In genomic region chr7:139860090-139860773, GRCh38 we compare ENCODE assay signal across 2 cellular contexts.
A peak's percentile ranks its signal among the peaks of the same experiment; 100 is the strongest.
TF ChIP-seq lines count a peak whose summit lies in the region.

No MANE protein-coding gene starts in this region.

TF ChIP-seq in HepG2, 621 proteins besides CTCF, POLR2A, EP300 and RAD21 (continues in another document):
- TF ChIP-seq ZNF382 (CRISPR knock-in tag; IDR thresholded peaks at IDR 0.05; ENCODE audit: borderline replicate concordance) (no peak), ZHX1 (CRISPR knock-in tag; IDR thresholded peaks at IDR 0.05; ENCODE audit: low read depth) (no peak), REXO4 (CRISPR knock-in tag; IDR thresholded peaks at IDR 0.05; ENCODE audit: borderline replicate concordance) (no peak), ZNF460 (CRISPR knock-in tag; IDR thresholded peaks at IDR 0.05; ENCODE audit: borderline replicate concordance) (no peak), RERE (CRISPR knock-in tag; IDR thresholded peaks at IDR 0.05; ENCODE audit: low read depth) (no peak), RXRA (CRISPR knock-in tag; IDR thresholded peaks at IDR 0.05) (no peak), GATA4 (IDR thresholded peaks at IDR 0.05; ENCODE audit: borderline replicate concordance, low read depth) (no peak), SMYD3 (CRISPR knock-in tag; IDR thresholded peaks at IDR 0.05) (no peak), FOXJ3 (CRISPR knock-in tag; IDR thresholded peaks at IDR 0.05; ENCODE audit: borderline replicate concordance) (no peak), HIC2 (CRISPR knock-in tag; IDR thresholded peaks at IDR 0.05; ENCODE audit: low read depth) (no peak)
- TF ChIP-seq, protein P1, sequence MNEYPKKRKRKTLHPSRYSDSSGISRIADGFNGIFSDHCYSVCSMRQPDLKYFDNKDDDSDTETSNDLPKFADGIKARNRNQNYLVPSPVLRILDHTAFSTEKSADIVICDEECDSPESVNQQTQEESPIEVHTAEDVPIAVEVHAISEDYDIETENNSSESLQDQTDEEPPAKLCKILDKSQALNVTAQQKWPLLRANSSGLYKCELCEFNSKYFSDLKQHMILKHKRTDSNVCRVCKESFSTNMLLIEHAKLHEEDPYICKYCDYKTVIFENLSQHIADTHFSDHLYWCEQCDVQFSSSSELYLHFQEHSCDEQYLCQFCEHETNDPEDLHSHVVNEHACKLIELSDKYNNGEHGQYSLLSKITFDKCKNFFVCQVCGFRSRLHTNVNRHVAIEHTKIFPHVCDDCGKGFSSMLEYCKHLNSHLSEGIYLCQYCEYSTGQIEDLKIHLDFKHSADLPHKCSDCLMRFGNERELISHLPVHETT (CRISPR knock-in tag; conservative IDR thresholded peaks at IDR 0.05) = no peak

TF ChIP-seq in K562, 482 proteins besides CTCF, POLR2A, EP300 and RAD21:
- TF ChIP-seq ETV6 (IDR thresholded peaks at IDR 0.05; ENCODE audit: borderline replicate concordance in 1 of 2, low read depth in 2 of 2, low read length in 1 of 2) (no peak), ETV6 (CRISPR knock-in tag; IDR thresholded peaks at IDR 0.05; ENCODE audit: borderline replicate concordance) (no peak), ZNF740 (CRISPR knock-in tag; IDR thresholded peaks at IDR 0.05) (peak; percentile 17; the same call in 1 of the 2 replicates), ZNF740 (tag; IDR thresholded peaks at IDR 0.05) (no peak), SPI1 (IDR thresholded peaks at IDR 0.05; ENCODE audit: borderline replicate concordance, low read depth, low read length) (peak; percentile 61; the same call in 1 of the 2 replicates)
TF ChIP-seq in K562: peak in this region for 2.
